Comparison of ENCODE assay signal across 1 cellular context in the genomic region with DNA sequence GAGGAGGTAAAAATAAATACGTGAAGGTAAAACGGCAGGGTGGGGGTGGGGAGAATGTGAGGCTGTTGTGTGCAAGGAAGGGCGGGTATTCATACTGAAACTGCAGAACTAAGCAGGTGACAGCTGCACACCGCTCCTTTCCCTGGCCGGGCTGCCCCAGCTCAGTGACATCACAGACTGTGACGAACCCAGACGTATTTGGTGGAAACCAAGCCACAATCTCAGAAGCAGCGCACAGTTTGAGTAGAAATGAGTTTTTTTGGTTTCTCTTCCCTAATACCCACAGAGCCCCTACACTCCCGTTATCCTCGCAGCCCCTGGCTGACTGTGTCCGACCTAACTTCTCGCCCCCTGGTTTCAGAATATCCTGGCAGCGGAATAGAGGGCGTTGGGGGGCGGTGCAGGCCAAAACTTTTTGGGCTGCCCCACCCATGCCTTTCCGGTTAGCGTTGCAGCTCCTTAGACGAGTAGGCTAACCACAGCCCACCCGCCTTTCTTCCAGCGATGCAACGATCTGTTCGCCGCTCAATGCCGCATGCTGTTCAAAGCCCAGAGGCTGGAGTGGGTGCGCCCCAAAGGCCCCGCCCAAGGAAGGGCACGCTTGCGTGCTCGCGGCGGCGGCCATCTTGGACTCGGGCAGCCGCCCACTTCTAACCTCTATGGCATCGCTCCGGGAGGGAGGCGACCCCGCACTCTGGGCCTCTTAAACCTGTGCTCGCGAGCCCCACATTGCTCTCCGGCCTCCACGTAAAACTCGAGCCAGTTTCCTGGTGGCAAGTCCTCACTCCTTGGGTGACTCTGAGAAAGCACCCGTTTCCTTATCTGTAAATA.
TF ChIP-seq lines count a peak whose summit lies in the region.

No MANE protein-coding gene starts in this region.

TF ChIP-seq in GM12878, 131 proteins besides CTCF, POLR2A, EP300 and RAD21 (continued from another document and continues in another):
- TF ChIP-seq, protein P1, sequence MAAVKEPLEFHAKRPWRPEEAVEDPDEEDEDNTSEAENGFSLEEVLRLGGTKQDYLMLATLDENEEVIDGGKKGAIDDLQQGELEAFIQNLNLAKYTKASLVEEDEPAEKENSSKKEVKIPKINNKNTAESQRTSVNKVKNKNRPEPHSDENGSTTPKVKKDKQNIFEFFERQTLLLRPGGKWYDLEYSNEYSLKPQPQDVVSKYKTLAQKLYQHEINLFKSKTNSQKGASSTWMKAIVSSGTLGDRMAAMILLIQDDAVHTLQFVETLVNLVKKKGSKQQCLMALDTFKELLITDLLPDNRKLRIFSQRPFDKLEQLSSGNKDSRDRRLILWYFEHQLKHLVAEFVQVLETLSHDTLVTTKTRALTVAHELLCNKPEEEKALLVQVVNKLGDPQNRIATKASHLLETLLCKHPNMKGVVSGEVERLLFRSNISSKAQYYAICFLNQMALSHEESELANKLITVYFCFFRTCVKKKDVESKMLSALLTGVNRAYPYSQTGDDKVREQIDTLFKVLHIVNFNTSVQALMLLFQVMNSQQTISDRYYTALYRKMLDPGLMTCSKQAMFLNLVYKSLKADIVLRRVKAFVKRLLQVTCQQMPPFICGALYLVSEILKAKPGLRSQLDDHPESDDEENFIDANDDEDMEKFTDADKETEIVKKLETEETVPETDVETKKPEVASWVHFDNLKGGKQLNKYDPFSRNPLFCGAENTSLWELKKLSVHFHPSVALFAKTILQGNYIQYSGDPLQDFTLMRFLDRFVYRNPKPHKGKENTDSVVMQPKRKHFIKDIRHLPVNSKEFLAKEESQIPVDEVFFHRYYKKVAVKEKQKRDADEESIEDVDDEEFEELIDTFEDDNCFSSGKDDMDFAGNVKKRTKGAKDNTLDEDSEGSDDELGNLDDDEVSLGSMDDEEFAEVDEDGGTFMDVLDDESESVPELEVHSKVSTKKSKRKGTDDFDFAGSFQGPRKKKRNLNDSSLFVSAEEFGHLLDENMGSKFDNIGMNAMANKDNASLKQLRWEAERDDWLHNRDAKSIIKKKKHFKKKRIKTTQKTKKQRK (IDR thresholded peaks at IDR 0.05; ENCODE audit: low read depth, low read length) = peak; percentile 14; the same call in 1 of the 2 replicates
- TF ChIP-seq, protein P2, sequence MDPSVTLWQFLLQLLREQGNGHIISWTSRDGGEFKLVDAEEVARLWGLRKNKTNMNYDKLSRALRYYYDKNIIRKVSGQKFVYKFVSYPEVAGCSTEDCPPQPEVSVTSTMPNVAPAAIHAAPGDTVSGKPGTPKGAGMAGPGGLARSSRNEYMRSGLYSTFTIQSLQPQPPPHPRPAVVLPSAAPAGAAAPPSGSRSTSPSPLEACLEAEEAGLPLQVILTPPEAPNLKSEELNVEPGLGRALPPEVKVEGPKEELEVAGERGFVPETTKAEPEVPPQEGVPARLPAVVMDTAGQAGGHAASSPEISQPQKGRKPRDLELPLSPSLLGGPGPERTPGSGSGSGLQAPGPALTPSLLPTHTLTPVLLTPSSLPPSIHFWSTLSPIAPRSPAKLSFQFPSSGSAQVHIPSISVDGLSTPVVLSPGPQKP (IDR thresholded peaks at IDR 0.05; ENCODE audit: low read depth, low read length) = 0 out of 2 replicates have a peak, but pooled peaks have one; percentile 26
- peak; percentile 55 for TF ChIP-seq MEF2B (IDR thresholded peaks at IDR 0.05; ENCODE audit: partially characterized antibody, poor library complexity, severe bottlenecking)
- TF ChIP-seq, protein P3, sequence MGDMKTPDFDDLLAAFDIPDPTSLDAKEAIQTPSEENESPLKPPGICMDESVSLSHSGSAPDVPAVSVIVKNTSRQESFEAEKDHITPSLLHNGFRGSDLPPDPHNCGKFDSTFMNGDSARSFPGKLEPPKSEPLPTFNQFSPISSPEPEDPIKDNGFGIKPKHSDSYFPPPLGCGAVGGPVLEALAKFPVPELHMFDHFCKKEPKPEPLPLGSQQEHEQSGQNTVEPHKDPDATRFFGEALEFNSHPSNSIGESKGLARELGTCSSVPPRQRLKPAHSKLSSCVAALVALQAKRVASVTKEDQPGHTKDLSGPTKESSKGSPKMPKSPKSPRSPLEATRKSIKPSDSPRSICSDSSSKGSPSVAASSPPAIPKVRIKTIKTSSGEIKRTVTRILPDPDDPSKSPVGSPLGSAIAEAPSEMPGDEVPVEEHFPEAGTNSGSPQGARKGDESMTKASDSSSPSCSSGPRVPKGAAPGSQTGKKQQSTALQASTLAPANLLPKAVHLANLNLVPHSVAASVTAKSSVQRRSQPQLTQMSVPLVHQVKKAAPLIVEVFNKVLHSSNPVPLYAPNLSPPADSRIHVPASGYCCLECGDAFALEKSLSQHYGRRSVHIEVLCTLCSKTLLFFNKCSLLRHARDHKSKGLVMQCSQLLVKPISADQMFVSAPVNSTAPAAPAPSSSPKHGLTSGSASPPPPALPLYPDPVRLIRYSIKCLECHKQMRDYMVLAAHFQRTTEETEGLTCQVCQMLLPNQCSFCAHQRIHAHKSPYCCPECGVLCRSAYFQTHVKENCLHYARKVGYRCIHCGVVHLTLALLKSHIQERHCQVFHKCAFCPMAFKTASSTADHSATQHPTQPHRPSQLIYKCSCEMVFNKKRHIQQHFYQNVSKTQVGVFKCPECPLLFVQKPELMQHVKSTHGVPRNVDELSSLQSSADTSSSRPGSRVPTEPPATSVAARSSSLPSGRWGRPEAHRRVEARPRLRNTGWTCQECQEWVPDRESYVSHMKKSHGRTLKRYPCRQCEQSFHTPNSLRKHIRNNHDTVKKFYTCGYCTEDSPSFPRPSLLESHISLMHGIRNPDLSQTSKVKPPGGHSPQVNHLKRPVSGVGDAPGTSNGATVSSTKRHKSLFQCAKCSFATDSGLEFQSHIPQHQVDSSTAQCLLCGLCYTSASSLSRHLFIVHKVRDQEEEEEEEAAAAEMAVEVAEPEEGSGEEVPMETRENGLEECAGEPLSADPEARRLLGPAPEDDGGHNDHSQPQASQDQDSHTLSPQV (IDR thresholded peaks at IDR 0.05) = peak; percentile 80; the same call in 1 of the 2 replicates
- TF ChIP-seq, protein P4, sequence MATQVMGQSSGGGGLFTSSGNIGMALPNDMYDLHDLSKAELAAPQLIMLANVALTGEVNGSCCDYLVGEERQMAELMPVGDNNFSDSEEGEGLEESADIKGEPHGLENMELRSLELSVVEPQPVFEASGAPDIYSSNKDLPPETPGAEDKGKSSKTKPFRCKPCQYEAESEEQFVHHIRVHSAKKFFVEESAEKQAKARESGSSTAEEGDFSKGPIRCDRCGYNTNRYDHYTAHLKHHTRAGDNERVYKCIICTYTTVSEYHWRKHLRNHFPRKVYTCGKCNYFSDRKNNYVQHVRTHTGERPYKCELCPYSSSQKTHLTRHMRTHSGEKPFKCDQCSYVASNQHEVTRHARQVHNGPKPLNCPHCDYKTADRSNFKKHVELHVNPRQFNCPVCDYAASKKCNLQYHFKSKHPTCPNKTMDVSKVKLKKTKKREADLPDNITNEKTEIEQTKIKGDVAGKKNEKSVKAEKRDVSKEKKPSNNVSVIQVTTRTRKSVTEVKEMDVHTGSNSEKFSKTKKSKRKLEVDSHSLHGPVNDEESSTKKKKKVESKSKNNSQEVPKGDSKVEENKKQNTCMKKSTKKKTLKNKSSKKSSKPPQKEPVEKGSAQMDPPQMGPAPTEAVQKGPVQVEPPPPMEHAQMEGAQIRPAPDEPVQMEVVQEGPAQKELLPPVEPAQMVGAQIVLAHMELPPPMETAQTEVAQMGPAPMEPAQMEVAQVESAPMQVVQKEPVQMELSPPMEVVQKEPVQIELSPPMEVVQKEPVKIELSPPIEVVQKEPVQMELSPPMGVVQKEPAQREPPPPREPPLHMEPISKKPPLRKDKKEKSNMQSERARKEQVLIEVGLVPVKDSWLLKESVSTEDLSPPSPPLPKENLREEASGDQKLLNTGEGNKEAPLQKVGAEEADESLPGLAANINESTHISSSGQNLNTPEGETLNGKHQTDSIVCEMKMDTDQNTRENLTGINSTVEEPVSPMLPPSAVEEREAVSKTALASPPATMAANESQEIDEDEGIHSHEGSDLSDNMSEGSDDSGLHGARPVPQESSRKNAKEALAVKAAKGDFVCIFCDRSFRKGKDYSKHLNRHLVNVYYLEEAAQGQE (IDR thresholded peaks at IDR 0.05; ENCODE audit: low read depth, low read length) = peak; percentile 28; the same call in 1 of the 2 replicates
- peak; percentile 93; the same call in 1 of the 2 replicates for TF ChIP-seq ZBED1 (IDR thresholded peaks at IDR 0.05; ENCODE audit: borderline replicate concordance)
- TF ChIP-seq MEF2A (IDR thresholded peaks at IDR 0.05; ENCODE audit: insufficient read depth, low read depth, low read length) = peak; percentile 84
- no peak for TF ChIP-seq HDGF (IDR thresholded peaks at IDR 0.05)
- peak; percentile 75 for TF ChIP-seq HCFC1 (IDR thresholded peaks at IDR 0.05; ENCODE audit: low read length)
- peak; percentile 99 for TF ChIP-seq TCF3 (IDR thresholded peaks at IDR 0.05; ENCODE audit: borderline replicate concordance, insufficient read depth, low read depth, low read length)
- TF ChIP-seq, protein P5, sequence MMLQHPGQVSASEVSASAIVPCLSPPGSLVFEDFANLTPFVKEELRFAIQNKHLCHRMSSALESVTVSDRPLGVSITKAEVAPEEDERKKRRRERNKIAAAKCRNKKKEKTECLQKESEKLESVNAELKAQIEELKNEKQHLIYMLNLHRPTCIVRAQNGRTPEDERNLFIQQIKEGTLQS (IDR thresholded peaks at IDR 0.05; ENCODE audit: borderline replicate concordance, extremely low read depth, low read depth, low read length) = no peak
- TF ChIP-seq, protein P6, sequence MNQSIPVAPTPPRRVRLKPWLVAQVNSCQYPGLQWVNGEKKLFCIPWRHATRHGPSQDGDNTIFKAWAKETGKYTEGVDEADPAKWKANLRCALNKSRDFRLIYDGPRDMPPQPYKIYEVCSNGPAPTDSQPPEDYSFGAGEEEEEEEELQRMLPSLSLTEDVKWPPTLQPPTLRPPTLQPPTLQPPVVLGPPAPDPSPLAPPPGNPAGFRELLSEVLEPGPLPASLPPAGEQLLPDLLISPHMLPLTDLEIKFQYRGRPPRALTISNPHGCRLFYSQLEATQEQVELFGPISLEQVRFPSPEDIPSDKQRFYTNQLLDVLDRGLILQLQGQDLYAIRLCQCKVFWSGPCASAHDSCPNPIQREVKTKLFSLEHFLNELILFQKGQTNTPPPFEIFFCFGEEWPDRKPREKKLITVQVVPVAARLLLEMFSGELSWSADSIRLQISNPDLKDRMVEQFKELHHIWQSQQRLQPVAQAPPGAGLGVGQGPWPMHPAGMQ (IDR thresholded peaks at IDR 0.05; ENCODE audit: borderline replicate concordance) = no peak
- no peak for TF ChIP-seq FOXK2 (IDR thresholded peaks at IDR 0.05)
- TF ChIP-seq, protein P7, sequence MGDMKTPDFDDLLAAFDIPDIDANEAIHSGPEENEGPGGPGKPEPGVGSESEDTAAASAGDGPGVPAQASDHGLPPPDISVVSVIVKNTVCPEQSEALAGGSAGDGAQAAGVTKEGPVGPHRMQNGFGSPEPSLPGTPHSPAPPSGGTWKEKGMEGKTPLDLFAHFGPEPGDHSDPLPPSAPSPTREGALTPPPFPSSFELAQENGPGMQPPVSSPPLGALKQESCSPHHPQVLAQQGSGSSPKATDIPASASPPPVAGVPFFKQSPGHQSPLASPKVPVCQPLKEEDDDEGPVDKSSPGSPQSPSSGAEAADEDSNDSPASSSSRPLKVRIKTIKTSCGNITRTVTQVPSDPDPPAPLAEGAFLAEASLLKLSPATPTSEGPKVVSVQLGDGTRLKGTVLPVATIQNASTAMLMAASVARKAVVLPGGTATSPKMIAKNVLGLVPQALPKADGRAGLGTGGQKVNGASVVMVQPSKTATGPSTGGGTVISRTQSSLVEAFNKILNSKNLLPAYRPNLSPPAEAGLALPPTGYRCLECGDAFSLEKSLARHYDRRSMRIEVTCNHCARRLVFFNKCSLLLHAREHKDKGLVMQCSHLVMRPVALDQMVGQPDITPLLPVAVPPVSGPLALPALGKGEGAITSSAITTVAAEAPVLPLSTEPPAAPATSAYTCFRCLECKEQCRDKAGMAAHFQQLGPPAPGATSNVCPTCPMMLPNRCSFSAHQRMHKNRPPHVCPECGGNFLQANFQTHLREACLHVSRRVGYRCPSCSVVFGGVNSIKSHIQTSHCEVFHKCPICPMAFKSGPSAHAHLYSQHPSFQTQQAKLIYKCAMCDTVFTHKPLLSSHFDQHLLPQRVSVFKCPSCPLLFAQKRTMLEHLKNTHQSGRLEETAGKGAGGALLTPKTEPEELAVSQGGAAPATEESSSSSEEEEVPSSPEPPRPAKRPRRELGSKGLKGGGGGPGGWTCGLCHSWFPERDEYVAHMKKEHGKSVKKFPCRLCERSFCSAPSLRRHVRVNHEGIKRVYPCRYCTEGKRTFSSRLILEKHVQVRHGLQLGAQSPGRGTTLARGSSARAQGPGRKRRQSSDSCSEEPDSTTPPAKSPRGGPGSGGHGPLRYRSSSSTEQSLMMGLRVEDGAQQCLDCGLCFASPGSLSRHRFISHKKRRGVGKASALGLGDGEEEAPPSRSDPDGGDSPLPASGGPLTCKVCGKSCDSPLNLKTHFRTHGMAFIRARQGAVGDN (IDR thresholded peaks at IDR 0.05) = peak; percentile 34; the same call in 1 of the 2 replicates
- TF ChIP-seq ETV6 (conservative IDR thresholded peaks at IDR 0.05 in 1 of 2, IDR thresholded peaks at IDR 0.05 in 1 of 2; ENCODE audit: borderline replicate concordance in 1 of 2, low read depth in 1 of 2) = peak in 1 of 2 experiments; percentile 76; a peak in 2 of 4 replicates
- TF ChIP-seq BRCA1 (IDR thresholded peaks at IDR 0.05; ENCODE audit: low read depth, low read length) = no peak
- TF ChIP-seq, protein P8, sequence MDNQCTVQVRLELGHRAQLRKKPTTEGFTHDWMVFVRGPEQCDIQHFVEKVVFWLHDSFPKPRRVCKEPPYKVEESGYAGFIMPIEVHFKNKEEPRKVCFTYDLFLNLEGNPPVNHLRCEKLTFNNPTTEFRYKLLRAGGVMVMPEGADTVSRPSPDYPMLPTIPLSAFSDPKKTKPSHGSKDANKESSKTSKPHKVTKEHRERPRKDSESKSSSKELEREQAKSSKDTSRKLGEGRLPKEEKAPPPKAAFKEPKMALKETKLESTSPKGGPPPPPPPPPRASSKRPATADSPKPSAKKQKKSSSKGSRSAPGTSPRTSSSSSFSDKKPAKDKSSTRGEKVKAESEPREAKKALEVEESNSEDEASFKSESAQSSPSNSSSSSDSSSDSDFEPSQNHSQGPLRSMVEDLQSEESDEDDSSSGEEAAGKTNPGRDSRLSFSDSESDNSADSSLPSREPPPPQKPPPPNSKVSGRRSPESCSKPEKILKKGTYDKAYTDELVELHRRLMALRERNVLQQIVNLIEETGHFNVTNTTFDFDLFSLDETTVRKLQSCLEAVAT (IDR thresholded peaks at IDR 0.05) = peak; percentile 90
- TF ChIP-seq YBX1 (IDR thresholded peaks at IDR 0.05) = no peak
- TF ChIP-seq NFIC (IDR thresholded peaks at IDR 0.05; ENCODE audit: low read depth, low read length) = peak; percentile 95
- peak; percentile 92 for TF ChIP-seq PML (IDR thresholded peaks at IDR 0.05; ENCODE audit: low read length)
- TF ChIP-seq RUNX3 (IDR thresholded peaks at IDR 0.05; ENCODE audit: low read length) = peak; percentile 92
- TF ChIP-seq SMAD1 (IDR thresholded peaks at IDR 0.05; ENCODE audit: low read depth, partially characterized antibody) = peak; percentile 88
- TF ChIP-seq, protein P9, sequence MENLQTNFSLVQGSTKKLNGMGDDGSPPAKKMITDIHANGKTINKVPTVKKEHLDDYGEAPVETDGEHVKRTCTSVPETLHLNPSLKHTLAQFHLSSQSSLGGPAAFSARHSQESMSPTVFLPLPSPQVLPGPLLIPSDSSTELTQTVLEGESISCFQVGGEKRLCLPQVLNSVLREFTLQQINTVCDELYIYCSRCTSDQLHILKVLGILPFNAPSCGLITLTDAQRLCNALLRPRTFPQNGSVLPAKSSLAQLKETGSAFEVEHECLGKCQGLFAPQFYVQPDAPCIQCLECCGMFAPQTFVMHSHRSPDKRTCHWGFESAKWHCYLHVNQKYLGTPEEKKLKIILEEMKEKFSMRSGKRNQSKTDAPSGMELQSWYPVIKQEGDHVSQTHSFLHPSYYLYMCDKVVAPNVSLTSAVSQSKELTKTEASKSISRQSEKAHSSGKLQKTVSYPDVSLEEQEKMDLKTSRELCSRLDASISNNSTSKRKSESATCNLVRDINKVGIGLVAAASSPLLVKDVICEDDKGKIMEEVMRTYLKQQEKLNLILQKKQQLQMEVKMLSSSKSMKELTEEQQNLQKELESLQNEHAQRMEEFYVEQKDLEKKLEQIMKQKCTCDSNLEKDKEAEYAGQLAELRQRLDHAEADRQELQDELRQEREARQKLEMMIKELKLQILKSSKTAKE (IDR thresholded peaks at IDR 0.05; ENCODE audit: low read depth, poor library complexity, severe bottlenecking) = peak; percentile 91
- no peak for TF ChIP-seq ZNF217 (IDR thresholded peaks at IDR 0.05)
